In the genomic region with DNA sequence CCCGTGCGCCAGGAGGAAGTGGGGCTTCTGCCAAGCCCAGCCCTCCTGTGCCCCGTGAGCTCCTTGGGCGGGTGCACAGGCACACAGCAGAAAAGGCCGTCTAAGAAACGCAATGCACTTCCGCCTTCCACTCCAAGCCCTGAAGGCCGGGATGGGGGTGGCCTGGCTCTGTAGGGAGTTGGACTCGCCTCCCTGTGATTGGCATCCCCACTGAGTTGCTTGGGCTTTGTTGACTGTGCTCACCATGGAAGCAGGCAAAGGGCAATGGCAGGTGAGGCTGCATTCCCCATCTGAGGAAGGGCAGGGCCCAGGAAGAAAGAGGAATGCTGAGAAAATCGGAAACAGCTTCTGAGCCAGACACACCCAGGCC, we compare ENCODE assay signal across 9 cellular contexts.
DNase-seq lines count a peak whose midpoint lies in the region; ATAC-seq and TF ChIP-seq lines count a peak whose summit lies in the region.
"Had no signal": no experiment of that assay in that cellular context is flagged by ENCODE, and none has a peak within 500 bp of the region (broad histone marks: within the 10 kb centered on the region; RNA-seq: fewer than 3 reads in every experiment).

No MANE protein-coding gene starts in this region.

- no peaks in the 10 kb centered on the region for H3K36me3 ChIP-seq in H7 (replicated peaks; ENCODE audit: control insufficient read depth, insufficient read depth, low read length)
- no peaks in the 10 kb centered on the region for H3K36me3 ChIP-seq in parathyroid adenoma (ENCODE audit: control insufficient read depth, insufficient read depth, low read length)
- H3K36me3 ChIP-seq in mesenchymal stem cell (ENCODE audit: control insufficient read depth in 1 of 2, insufficient read depth in 2 of 2, low read depth in 1 of 2, low read length in 2 of 2), result no peaks in the 10 kb centered on the region

- H3K4me3 ChIP-seq in H7 (ENCODE audit: insufficient read depth, low read depth, low read length) (no peak overlapping the region), dorsolateral prefrontal cortex (no peak overlapping the region), parathyroid adenoma (ENCODE audit: low read depth, low read length) (no peak overlapping the region), mesenchymal stem cell (ENCODE audit: insufficient read depth in 1 of 2, low read depth in 1 of 2, low read length in 2 of 2) (no peak overlapping the region)

- TF ChIP-seq CTCF in dorsolateral prefrontal cortex (IDR thresholded peaks at IDR 0.05 in 54 of 56, conservative IDR thresholded peaks at IDR 0.05 in 2 of 56; ENCODE audit: low read depth in 1 of 56, partially characterized antibody in 56 of 56) (no peak), parathyroid adenoma (IDR thresholded peaks at IDR 0.05) (no peak)

- H3K9me3 ChIP-seq in parathyroid adenoma (ENCODE audit: control insufficient read depth, low read length) (no peaks in the 10 kb centered on the region), mesenchymal stem cell (ENCODE audit: control insufficient read depth, low read length) (no peaks in the 10 kb centered on the region)

- WGBS in mesenchymal stem cell, result 84% methylated on average over 10 of the region's 10 CpGs

- no peak overlapping the region for H4K91ac ChIP-seq in mesenchymal stem cell (ENCODE audit: low read length)

- no peak overlapping the region for H2BK12ac ChIP-seq in mesenchymal stem cell (ENCODE audit: low read length in 2 of 2)

- H4K8ac ChIP-seq in mesenchymal stem cell (ENCODE audit: low read length), result no peak overlapping the region

- no peak overlapping the region for H2BK5ac ChIP-seq in mesenchymal stem cell (ENCODE audit: low read depth, low read length, poor library complexity, severe bottlenecking)

- no peak overlapping the region for H3K9ac ChIP-seq in parathyroid adenoma
- H3K9ac ChIP-seq in mesenchymal stem cell (ENCODE audit: low read length), result no peak overlapping the region

- H3K4ac ChIP-seq in mesenchymal stem cell (ENCODE audit: low read depth in 1 of 2, low read length in 2 of 2), result no peak overlapping the region

- H3K14ac ChIP-seq in mesenchymal stem cell (ENCODE audit: low read length in 2 of 2), result no peak overlapping the region

- H3K4me1 ChIP-seq in parathyroid adenoma (peaks cover 15% of the 10 kb centered on the region), mesenchymal stem cell (ENCODE audit: control insufficient read depth, insufficient read depth, low read depth, low read length) (peaks cover 7% of the 10 kb centered on the region)

- intact Hi-C loops in dorsolateral prefrontal cortex (cut with DNase I), result loop anchor here in 1 of 2 donors (5.0 kb wide), 1 partner anchor 43 kb away; no protein-coding TSS in a partner anchor

- ATAC-seq in GM18498 (IDR thresholded peaks at IDR 0.05; ENCODE audit: unreplicated experiment) (no peak), HG03432 (IDR thresholded peaks at IDR 0.05; ENCODE audit: unreplicated experiment) (no peak)

- DNase-seq in H7 (peak; percentile 48), NCI-H2171 (lab: John Stamatoyannopoulos, UW) (peak; percentile 11), dorsolateral prefrontal cortex (no peak), GM19240 (ENCODE audit: insufficient read length, low spot score) (no peak), mesenchymal stem cell (no peak)
- DNase-seq: DMS 273 treated with DMSO at 0.1 percent for 48 hours had no signal

- no peaks in the 10 kb centered on the region for H3K27me3 ChIP-seq in H7 (ENCODE audit: control insufficient read depth, insufficient read depth, low read length)
- no peaks in the 10 kb centered on the region for H3K27me3 ChIP-seq in dorsolateral prefrontal cortex
- no peaks in the 10 kb centered on the region for H3K27me3 ChIP-seq in parathyroid adenoma (ENCODE audit: control insufficient read depth, insufficient read depth, low read length)
- peaks cover 0 to 15% of the 10 kb centered on the region in 2 experiments for H3K27me3 ChIP-seq in mesenchymal stem cell (ENCODE audit: control insufficient read depth in 1 of 2, insufficient read depth in 1 of 2, low read length in 2 of 2)

- H3K23ac ChIP-seq in mesenchymal stem cell (ENCODE audit: low read length in 2 of 2), result no peak overlapping the region

- H2AK5ac ChIP-seq in mesenchymal stem cell (ENCODE audit: low read length, severe bottlenecking), result no peak overlapping the region

- no peak overlapping the region for H2BK120ac ChIP-seq in mesenchymal stem cell (ENCODE audit: low read depth, low read length)

- no peaks in the 10 kb centered on the region for H3K79me1 ChIP-seq in mesenchymal stem cell (replicated peaks; ENCODE audit: low read length, poor library complexity, severe bottlenecking)

- H3K18ac ChIP-seq in mesenchymal stem cell (ENCODE audit: low read depth in 1 of 2, low read length in 2 of 2), result no peak overlapping the region

- H3K4me2 ChIP-seq in parathyroid adenoma (ENCODE audit: low read length), result peak overlapping the region; percentile 42
- no peak overlapping the region for H3K4me2 ChIP-seq in mesenchymal stem cell (ENCODE audit: low read length, poor library complexity, severe bottlenecking)

- H2BK15ac ChIP-seq in mesenchymal stem cell (ENCODE audit: low read depth, poor library complexity, severe bottlenecking), result no peak overlapping the region

- H3K27ac ChIP-seq in dorsolateral prefrontal cortex, result peak overlapping the region in 46 of 59 donors; percentile 6 to 86 (median 48)
- peak overlapping the region; percentile 58 for H3K27ac ChIP-seq in parathyroid adenoma
- no peak overlapping the region for H3K27ac ChIP-seq in mesenchymal stem cell (ENCODE audit: low read length, poor library complexity, severe bottlenecking)

- no peaks in the 10 kb centered on the region for H3K79me2 ChIP-seq in parathyroid adenoma

- H2AFZ ChIP-seq in parathyroid adenoma, result peak overlapping the region; percentile 62
- no peak overlapping the region for H2AFZ ChIP-seq in mesenchymal stem cell (ENCODE audit: low read depth, low read length)

Comparison
In these comparisons a context has a peak if more than half of its experiments do, and no peak if none do; other contexts are left out.
1. DNase-seq: peak in H7 (single experiment) and NCI-H2171 (single experiment); none in dorsolateral prefrontal cortex (0 of 10), GM19240 (single experiment) and mesenchymal stem cell (single experiment).